In genomic region chr10:48800283-48800675, GRCh38 we compare ENCODE assay signal across 2 cellular contexts.
TF ChIP-seq lines count a peak whose summit lies in the region.

No MANE protein-coding gene starts in this region.

TF ChIP-seq in HCT116, 20 proteins besides CTCF, POLR2A, EP300 and RAD21 (continued from another document):
- TF ChIP-seq REST (IDR thresholded peaks at IDR 0.05; ENCODE audit: low read depth) (no peak), SP1 (IDR thresholded peaks at IDR 0.05; ENCODE audit: low read depth) (no peak), EZH2phosphoT487 (IDR thresholded peaks at IDR 0.05; ENCODE audit: borderline replicate concordance) (no peak), ELF1 (IDR thresholded peaks at IDR 0.05; ENCODE audit: borderline replicate concordance, low read depth) (no peak), SRF (IDR thresholded peaks at IDR 0.05; ENCODE audit: low read depth) (no peak), TCF7L2 (IDR thresholded peaks at IDR 0.05; ENCODE audit: borderline replicate concordance, extremely low read depth, insufficient read depth, insufficient read length) (no peak), ZBTB33 (IDR thresholded peaks at IDR 0.05; ENCODE audit: extremely low read depth, insufficient replicate concordance, low read length) (no peak), JUND (IDR thresholded peaks at IDR 0.05) (no peak), SIN3A (IDR thresholded peaks at IDR 0.05; ENCODE audit: low read depth) (no peak), EZH2 (IDR thresholded peaks at IDR 0.05) (no peak), CEBPB (IDR thresholded peaks at IDR 0.05; ENCODE audit: low read depth) (no peak)

TF ChIP-seq in liver, 16 proteins besides CTCF, POLR2A, EP300 and RAD21 (continued from another document):
- TF ChIP-seq REST (IDR thresholded peaks at IDR 0.05), result no peak
- TF ChIP-seq YY1 (IDR thresholded peaks at IDR 0.05), result no peak
